Comparison of ENCODE assay signal across 30 cellular contexts in the genomic region with DNA sequence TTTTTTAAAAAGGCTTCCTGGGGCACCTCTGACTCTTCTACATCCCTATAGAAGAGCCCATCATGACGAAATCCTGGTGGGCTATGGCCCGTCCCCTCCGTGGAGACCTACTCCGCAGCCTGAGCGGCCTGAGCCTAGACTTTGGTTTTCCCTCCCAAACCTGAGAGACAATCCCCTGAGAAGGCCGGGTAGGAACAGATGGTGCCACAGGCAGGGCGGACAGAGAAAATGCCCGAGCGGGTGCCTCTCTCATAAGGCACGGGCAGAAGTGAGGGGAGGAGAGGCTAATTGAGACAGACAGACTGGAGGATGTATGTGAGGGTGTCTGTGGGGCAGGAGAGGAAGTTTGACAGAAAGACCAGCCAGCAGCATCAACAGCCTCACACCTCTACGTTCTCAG. TPM values are rescaled to one million over a fixed set of nuclear protein-coding genes. Genes with fewer than 3 reads are reported as not detected.
DNase-seq lines count a peak whose midpoint lies in the region; ATAC-seq and TF ChIP-seq lines count a peak whose summit lies in the region.
"Had no signal": no experiment of that assay in that cellular context is flagged by ENCODE, and none has a peak within 500 bp of the region (broad histone marks: within the 10 kb centered on the region; RNA-seq: fewer than 3 reads in every experiment).

No MANE protein-coding gene starts in this region.

- no peak for TF ChIP-seq CTCF in SK-N-SH (IDR thresholded peaks at IDR 0.05)
- no peak for TF ChIP-seq CTCF in WERI-Rb-1 (IDR thresholded peaks at IDR 0.05; ENCODE audit: low read depth, low read length)
- TF ChIP-seq CTCF in mesothelial cell of epicardium (IDR thresholded peaks at IDR 0.05; ENCODE audit: unreplicated experiment): no peak
- TF ChIP-seq CTCF in type B pancreatic cell (conservative IDR thresholded peaks at IDR 0.05): no peak

- H3K36me3 Mint-ChIP-seq in mesothelial cell of epicardium: peaks cover 3% of the 10 kb centered on the region
- H3K36me3 Mint-ChIP-seq in type B pancreatic cell: peaks cover 3% of the 10 kb centered on the region
- H3K36me3 Mint-ChIP-seq: natural killer cell treated with Interleukin-12 subunit alpha and Interleukin-12 subunit beta and Interleukin-15 and Interleukin-18, amount 100 ng/mL, for 72 hours; T-cell had no signal

- H3K27me3 ChIP-seq in SK-N-SH (ENCODE audit: insufficient read depth) (no peaks in the 10 kb centered on the region), WERI-Rb-1 (ENCODE audit: insufficient read depth, low read depth, severe bottlenecking) (no peaks in the 10 kb centered on the region)
- H3K27me3 ChIP-seq: gastrocnemius medialis, transverse colon had no signal

- H3K9me2 ChIP-seq in SK-N-SH: no peaks in the 10 kb centered on the region

- no peaks in the 10 kb centered on the region for H3K9me3 ChIP-seq in SK-N-SH
- H3K9me3 ChIP-seq in WERI-Rb-1 (ENCODE audit: severe bottlenecking): no peaks in the 10 kb centered on the region
- H3K9me3 ChIP-seq: gastrocnemius medialis, left ventricle myocardium inferior, transverse colon had no signal

- 0 out of 2 replicates have a peak overlapping the region, but pooled peaks have one; percentile 5 for H3K4me2 ChIP-seq in SK-N-SH

- DNase-seq in SK-N-SH (no peak), WERI-Rb-1 (peak; percentile 70), mesothelial cell of epicardium (ENCODE audit: low spot score in 2 of 2, unreplicated experiment in 2 of 2) (no peak), type B pancreatic cell (ENCODE audit: extremely low spot score, unreplicated experiment) (no peak), GM03348 (ENCODE audit: low spot score) (no peak), NK-92 (lab: John Stamatoyannopoulos, UW; ENCODE audit: unreplicated experiment) (no peak)
- DNase-seq in stimulated activated CD4-positive, alpha-beta T cell treated with anti-CD3 and anti-CD28 coated beads, Interleukin-1b, Interleukin-23, amount 100 ng/mL, for 48 hours: no peak
- DNase-seq: activated CD4-positive, CD25-positive, alpha-beta regulatory T cell treated with anti-CD3 and anti-CD28 coated beads, Interleukin-2, amount 50 U/mL, for 72 hours; activated CD8-positive, alpha-beta T cell treated with anti-CD3 and anti-CD28 coated beads, Interleukin-2, amount 10 ng/mL, durations not matched to agents 7 days and 5 days; activated effector memory CD4-positive, alpha-beta T cell treated with anti-CD3 and anti-CD28 coated beads, Interleukin-2, amount 50 U/mL, for 16 hours; CD8-positive, alpha-beta memory T cell; DMS79; effector CD8-positive, alpha-beta T cell; gastrocnemius medialis; H9; hypothalamus; Kasumi-1; left ventricle myocardium inferior; NCI-H187; NCI-H2227 treated with DMSO at 0.1 percent for 48 hours; NCI-H774; SHP77; stimulated activated CD4-positive, alpha-beta T cell treated with anti-CD3 and anti-CD28 coated beads, Interleukin-15, amount 100 ng/mL, for 24 hours; T-cell; transverse colon had no signal

- H3K4me3 ChIP-seq in SK-N-SH (ENCODE audit: low read depth in 2 of 2, low read length in 1 of 2): no peak overlapping the region
- no peak overlapping the region for H3K4me3 ChIP-seq in WERI-Rb-1 (ENCODE audit: low read depth, low read length)
- H3K4me3 ChIP-seq: gastrocnemius medialis, GM12878, left ventricle myocardium inferior, transverse colon had no signal

- H3K36me3 ChIP-seq in SK-N-SH (replicated peaks in 1 of 2; ENCODE audit: control insufficient read depth in 1 of 2, insufficient read depth in 2 of 2, low read length in 1 of 2) (peaks cover 0 to 17% of the 10 kb centered on the region in 2 experiments), WERI-Rb-1 (peaks cover 14% of the 10 kb centered on the region)

- H3K4me3 Mint-ChIP-seq in mesothelial cell of epicardium (no peak overlapping the region), type B pancreatic cell (no peak overlapping the region)
- H3K4me3 Mint-ChIP-seq: activated CD8-positive, alpha-beta T cell treated with anti-CD3 and anti-CD28 coated beads, Interleukin-2, amount 10 ng/mL, durations not matched to agents 7 days and 5 days; CD8-positive, alpha-beta memory T cell; H9; natural killer cell treated with Interleukin-12 subunit alpha and Interleukin-12 subunit beta and Interleukin-15 and Interleukin-18, amount 100 ng/mL, for 72 hours; T-cell had no signal

- peaks cover 53% of the 10 kb centered on the region for H4K20me1 ChIP-seq in SK-N-SH (ENCODE audit: insufficient read depth)

- H3K27me3 Mint-ChIP-seq in mesothelial cell of epicardium (ENCODE audit: low read depth) (no peaks in the 10 kb centered on the region), type B pancreatic cell (no peaks in the 10 kb centered on the region)
- H3K27me3 Mint-ChIP-seq: CD8-positive, alpha-beta memory T cell; natural killer cell treated with Interleukin-12 subunit alpha and Interleukin-12 subunit beta and Interleukin-15 and Interleukin-18, amount 100 ng/mL, for 72 hours; T-cell had no signal

- H3K79me2 ChIP-seq in SK-N-SH (ENCODE audit: insufficient read depth): peaks cover 93% of the 10 kb centered on the region

- H3K27ac ChIP-seq in SK-N-SH (ENCODE audit: low read depth in 2 of 2, low read length in 1 of 2) (peak overlapping the region in 1 of 2 experiments; percentile 93; a peak in 2 of 4 replicates), WERI-Rb-1 (peak overlapping the region; percentile 61)
- H3K27ac ChIP-seq: gastrocnemius medialis, left ventricle myocardium inferior, transverse colon had no signal

- H3K9ac ChIP-seq in SK-N-SH: no peak overlapping the region

- peaks cover 33% of the 10 kb centered on the region for H3K4me1 Mint-ChIP-seq in mesothelial cell of epicardium
- peaks cover 42% of the 10 kb centered on the region for H3K4me1 Mint-ChIP-seq in type B pancreatic cell (ENCODE audit: unreplicated experiment)

- TF ChIP-seq RAD21 in SK-N-SH (IDR thresholded peaks at IDR 0.05; ENCODE audit: low read length): no peak

- H3K27ac Mint-ChIP-seq in mesothelial cell of epicardium (peak overlapping the region; percentile 68), type B pancreatic cell (peak overlapping the region; percentile 34)
- H3K27ac Mint-ChIP-seq: activated CD8-positive, alpha-beta T cell treated with anti-CD3 and anti-CD28 coated beads, Interleukin-2, amount 10 ng/mL, durations not matched to agents 7 days and 5 days; natural killer cell treated with Interleukin-12 subunit alpha and Interleukin-12 subunit beta and Interleukin-15 and Interleukin-18, amount 100 ng/mL, for 72 hours; T-cell had no signal

- CTCF ChIA-PET in SK-N-SH (lab: Yijun Ruan, JAX): interaction anchor here (0.8 to 21.6 kb wide), 4 partner anchors 9 to 98 kb away, joined by 3 to 267 read pairs (median 11); no protein-coding TSS in a partner anchor

- no peak for TF ChIP-seq EP300 in SK-N-SH (IDR thresholded peaks at IDR 0.05; ENCODE audit: borderline replicate concordance in 1 of 2, low read depth in 1 of 2, low read length in 1 of 2)

- peaks cover 13% of the 10 kb centered on the region for H3F3A ChIP-seq in SK-N-SH (replicated peaks; ENCODE audit: insufficient read depth)

- H2AFZ ChIP-seq in SK-N-SH (ENCODE audit: low read depth): no peak overlapping the region

- no peak for ATAC-seq in SK-N-SH treated with all-trans-retinoic acid at 6 μM for 48 hours
- ATAC-seq: activated CD8-positive, alpha-beta T cell treated with anti-CD3 and anti-CD28 coated beads, Interleukin-2, amount 10 ng/mL, durations not matched to agents 7 days and 5 days; esophagus mucosa; gastrocnemius medialis; GM12878; natural killer cell treated with Interleukin-12 subunit alpha and Interleukin-12 subunit beta and Interleukin-15 and Interleukin-18, amount 100 ng/mL, for 72 hours; sciatic nerve; T-cell had no signal

- H3K4me1 ChIP-seq in SK-N-SH (ENCODE audit: control insufficient read depth in 1 of 2, insufficient read depth in 2 of 2, low read depth in 1 of 2, low read length in 1 of 2): peaks cover 18 to 33% of the 10 kb centered on the region in 2 experiments; a peak in 2 of 4 replicates

- 97% methylated on average over 10 of the region's 11 CpGs for WGBS in SK-N-SH (ENCODE audit: low lambda C conversion rate)

- H3K9me3 Mint-ChIP-seq in mesothelial cell of epicardium: no peaks in the 10 kb centered on the region
- H3K9me3 Mint-ChIP-seq in type B pancreatic cell: no peaks in the 10 kb centered on the region
- H3K9me3 Mint-ChIP-seq: CD8-positive, alpha-beta memory T cell; H9; natural killer cell treated with Interleukin-12 subunit alpha and Interleukin-12 subunit beta and Interleukin-15 and Interleukin-18, amount 100 ng/mL, for 72 hours; T-cell had no signal

- POLR2A ChIA-PET in SK-N-SH (lab: Yijun Ruan, JAX): no interaction called here

TF ChIP-seq in SK-N-SH, 30 proteins besides CTCF, POLR2A, EP300 and RAD21:
- TF ChIP-seq ELF1 (IDR thresholded peaks at IDR 0.05) (no peak), FOXM1 (IDR thresholded peaks at IDR 0.05; ENCODE audit: low read depth) (no peak), YY1 (IDR thresholded peaks at IDR 0.05; ENCODE audit: low read depth) (no peak), MXI1 (IDR thresholded peaks at IDR 0.05; ENCODE audit: low read depth, low read length) (no peak), GATA2 (CRISPR knock-in tag; IDR thresholded peaks at IDR 0.05) (no peak), RXRA (IDR thresholded peaks at IDR 0.05; ENCODE audit: borderline replicate concordance, low read depth) (no peak), NFIC (IDR thresholded peaks at IDR 0.05; ENCODE audit: borderline replicate concordance) (no peak), TEAD4 (IDR thresholded peaks at IDR 0.05; ENCODE audit: borderline replicate concordance, insufficient read depth) (no peak)

RNA-seq across cellular contexts. Expression of a gene that starts 20.2 kb away (rescaled TPM):
- polyA plus RNA-seq in SK-N-SH (2012; rRNA removed): 9.9 and 11.0 TPM in 2 replicates
- polyA plus RNA-seq in SK-N-SH (2012; cell fraction: cytosol; rRNA removed): 4.5 and 6.4 TPM in 2 replicates
- polyA plus RNA-seq in SK-N-SH (2012; cell fraction: nucleus; rRNA removed): 36.2 and 48.1 TPM in 2 replicates
- total RNA-seq in mesothelial cell of epicardium (18.8 to 20.2 TPM (median 18.9 TPM) in 3 replicates), type B pancreatic cell (ENCODE audit: low replicate concordance) (15.0 and 27.3 TPM in 2 replicates)

RNA-seq across cellular contexts. Expression of a gene that starts 21.1 kb away (rescaled TPM):
- 16.4 and 17.1 TPM in 2 replicates for polyA plus RNA-seq in SK-N-SH (2012; rRNA removed)
- 12.4 and 17.2 TPM in 2 replicates for polyA plus RNA-seq in SK-N-SH (2012; cell fraction: cytosol; rRNA removed)
- polyA plus RNA-seq in SK-N-SH (2012; cell fraction: nucleus; rRNA removed): 19.9 and 24.8 TPM in 2 replicates
- total RNA-seq in mesothelial cell of epicardium (23.3 to 25.4 TPM (median 25.1 TPM) in 3 replicates), type B pancreatic cell (ENCODE audit: low replicate concordance) (18.7 and 22.6 TPM in 2 replicates)
